Comparison of ENCODE assay signal across 29 cellular contexts in genomic region chr11:97463891-97464290, GRCh38.
"Had no signal": no experiment of that assay in that cellular context is flagged by ENCODE, and none has a peak within 500 bp of the region (broad histone marks: within the 10 kb centered on the region; RNA-seq: fewer than 3 reads in every experiment).

No MANE protein-coding gene starts in this region.

- H3K27ac ChIP-seq: left lung, lower lobe of right lung, parathyroid adenoma, right atrium auricular region, right lobe of liver, tibial nerve, uterus had no signal

- FAIRE-seq: keratinocyte had no signal

- H3K4me3 ChIP-seq: left lung, lower lobe of right lung, mucosa of descending colon, right atrium auricular region, right lobe of liver, smooth muscle cell, tibial nerve, uterus had no signal

- H2AFZ ChIP-seq: parathyroid adenoma had no signal

- H3K27ac Mint-ChIP-seq: naive thymus-derived CD4-positive, alpha-beta T cell; natural killer cell treated with Interleukin-12 subunit alpha and Interleukin-12 subunit beta and Interleukin-15 and Interleukin-18, amount 100 ng/mL, for 72 hours; progenitor cell of endocrine pancreas; stimulated activated memory B cell treated with anti-CD40 and anti-IgM and Interleukin-4, amounts not matched to agents 10 μg/mL and 1 μg/mL and 100 μg/mL, for 72 hours; stimulated activated naive CD8-positive, alpha-beta T cell treated with anti-CD3 and anti-CD28 coated beads, Interleukin-15, amount 100 ng/mL, for 72 hours; type B pancreatic cell had no signal

- H3K4me1 ChIP-seq: left lung, lower lobe of right lung, parathyroid adenoma, right atrium auricular region, right lobe of liver, tibial nerve, uterus had no signal

- H3K4me3 Mint-ChIP-seq: naive thymus-derived CD4-positive, alpha-beta T cell; natural killer cell treated with Interleukin-12 subunit alpha and Interleukin-12 subunit beta and Interleukin-15 and Interleukin-18, amount 100 ng/mL, for 72 hours; neural crest cell; stimulated activated memory B cell treated with anti-CD40 and anti-IgM and Interleukin-4, amounts not matched to agents 10 μg/mL and 1 μg/mL and 100 μg/mL, for 72 hours; stimulated activated naive CD8-positive, alpha-beta T cell treated with anti-CD3 and anti-CD28 coated beads, Interleukin-15, amount 100 ng/mL, for 72 hours; type B pancreatic cell had no signal

- H3K27me3 ChIP-seq: left lung, right atrium auricular region, right lobe of liver, tibial nerve, uterus had no signal

- H3K9ac ChIP-seq: parathyroid adenoma had no signal

- H3K36me3 Mint-ChIP-seq: stimulated activated memory B cell treated with anti-CD40 and anti-IgM and Interleukin-4, amounts not matched to agents 10 μg/mL and 1 μg/mL and 100 μg/mL, for 72 hours; type B pancreatic cell had no signal

- H3K79me2 ChIP-seq: parathyroid adenoma had no signal

- H3K4me2 ChIP-seq: smooth muscle cell had no signal

- H3K4me1 Mint-ChIP-seq: naive thymus-derived CD4-positive, alpha-beta T cell; neural crest cell; stimulated activated memory B cell treated with anti-CD40 and anti-IgM and Interleukin-4, amounts not matched to agents 10 μg/mL and 1 μg/mL and 100 μg/mL, for 72 hours; stimulated activated naive CD8-positive, alpha-beta T cell treated with anti-CD3 and anti-CD28 coated beads, Interleukin-15, amount 100 ng/mL, for 72 hours had no signal

- H3K27me3 Mint-ChIP-seq: naive thymus-derived CD4-positive, alpha-beta T cell; natural killer cell treated with Interleukin-12 subunit alpha and Interleukin-12 subunit beta and Interleukin-15 and Interleukin-18, amount 100 ng/mL, for 72 hours; progenitor cell of endocrine pancreas; stimulated activated memory B cell treated with anti-CD40 and anti-IgM and Interleukin-4, amounts not matched to agents 10 μg/mL and 1 μg/mL and 100 μg/mL, for 72 hours; stimulated activated naive CD8-positive, alpha-beta T cell treated with anti-CD3 and anti-CD28 coated beads, Interleukin-15, amount 100 ng/mL, for 72 hours; type B pancreatic cell had no signal

- H3K9me3 ChIP-seq: lower lobe of right lung, right lobe of liver had no signal

- H3K36me3 ChIP-seq: left lung, lower lobe of right lung, right atrium auricular region, right lobe of liver, tibial nerve, uterus had no signal

- DNase-seq: hippocampal formation; left colon; left lung; lower lobe of right lung; mammary epithelial cell; mesenchymal stem cell; midbrain; mucosa of descending colon; naive thymus-derived CD4-positive, alpha-beta T cell; occipital lobe; right lobe of liver; stimulated activated CD4-positive, alpha-beta T cell treated with anti-CD3 and anti-CD28 coated beads, Interleukin-1b, Interleukin-23, amount 100 ng/mL, for 48 hours; stimulated activated CD4-positive, alpha-beta T cell treated with anti-CD3 and anti-CD28 coated beads, Interleukin-2, amount 100 ng/mL, for 48 hours; stimulated activated CD4-positive, alpha-beta T cell treated with anti-CD3 and anti-CD28 coated beads, Interleukin-4, amount 100 ng/mL, for 4 hours; stimulated activated CD8-positive, alpha-beta memory T cell treated with anti-CD3 and anti-CD28 coated beads, Interleukin-4, amount 100 ng/mL, for 48 hours; stimulated activated naive CD4-positive, alpha-beta T cell treated with Interleukin-2 at 50 U/mL for 16 hours; stimulated activated naive CD8-positive, alpha-beta T cell treated with anti-CD3 and anti-CD28 coated beads, Interleukin-15, amount 100 ng/mL, for 72 hours; substantia nigra; uterus had no signal
